Comparison of ENCODE assay signal across 9 cellular contexts in genomic region chr14:64654072-64654899, GRCh38. TPM values are rescaled to one million over a fixed set of nuclear protein-coding genes. Genes with fewer than 3 reads are reported as not detected.
DNase-seq lines count a peak whose midpoint lies in the region; ATAC-seq, FAIRE-seq and TF ChIP-seq lines count a peak whose summit lies in the region.
"Had no signal": no experiment of that assay in that cellular context is flagged by ENCODE, and none has a peak within 500 bp of the region (broad histone marks: within the 10 kb centered on the region; RNA-seq: fewer than 3 reads in every experiment).

No MANE protein-coding gene starts in this region.

- TF ChIP-seq CTCF in bronchial epithelial cell (IDR thresholded peaks at IDR 0.05; ENCODE audit: insufficient read depth, low read length, severe bottlenecking) (no peak), mucosa of descending colon (IDR thresholded peaks at IDR 0.05) (no peak), RWPE1 (conservative IDR thresholded peaks at IDR 0.05; ENCODE audit: low read depth) (no peak)

- no peaks in the 10 kb centered on the region for H3K4me1 ChIP-seq in mucosa of descending colon (ENCODE audit: low read depth)
- no peaks in the 10 kb centered on the region for H3K4me1 ChIP-seq in CD4-positive, alpha-beta memory T cell (ENCODE audit: insufficient read depth, low read length)

- peaks cover 4 to 12% of the 10 kb centered on the region in 2 donors for H3K27me3 Mint-ChIP-seq in CD4-positive, alpha-beta memory T cell

- H3K4me3 ChIP-seq in bronchial epithelial cell (ENCODE audit: low read depth, low read length) (no peak overlapping the region), mucosa of descending colon (no peak overlapping the region)
- H3K4me3 ChIP-seq in CD4-positive, alpha-beta memory T cell (ENCODE audit: low read length in 2 of 2): no peak overlapping the region

- CTCF ChIA-PET in RWPE1 (lab: Yijun Ruan, JAX): interaction anchor here (0.6 to 1.4 kb wide), 3 partner anchors 17 to 169 kb away, joined by 3 read pairs; no protein-coding TSS in a partner anchor
- CTCF ChIA-PET in CD4-positive, alpha-beta memory T cell (lab: Charles Lee; ENCODE audit: partially characterized antibody): interaction anchor here (1.5 to 3.0 kb wide), 2 partner anchors 16 to 18 kb away, joined by 4 to 17 read pairs; no protein-coding TSS in a partner anchor

- no peaks in the 10 kb centered on the region for H3K27me3 ChIP-seq in bronchial epithelial cell (ENCODE audit: control insufficient read depth, insufficient read depth, low read length)
- H3K27me3 ChIP-seq in CD4-positive, alpha-beta memory T cell (ENCODE audit: insufficient read depth, low read length): no peaks in the 10 kb centered on the region

- H3K9me3 Mint-ChIP-seq in CD4-positive, alpha-beta memory T cell: no peaks in the 10 kb centered on the region

- H3K36me3 Mint-ChIP-seq in CD4-positive, alpha-beta memory T cell: no peaks in the 10 kb centered on the region
- H3K36me3 Mint-ChIP-seq: brain had no signal

- DNase-seq in Daoy (ENCODE audit: low read depth) (peak; percentile 89), M059J (ENCODE audit: low read depth) (peak; percentile 78), bronchial epithelial cell (ENCODE audit: low read depth) (peak; percentile 86), mucosa of descending colon (no peak), RWPE1 (ENCODE audit: low spot score) (no peak), NCI-H128 (lab: John Stamatoyannopoulos, UW; ENCODE audit: unreplicated experiment) (no peak), ureter (ENCODE audit: low spot score) (no peak)
- DNase-seq in CD4-positive, alpha-beta memory T cell: no peak

- no peak overlapping the region for H3K27ac Mint-ChIP-seq in CD4-positive, alpha-beta memory T cell
- H3K27ac Mint-ChIP-seq: brain had no signal

- H3K9me3 ChIP-seq in mucosa of descending colon: no peaks in the 10 kb centered on the region
- no peaks in the 10 kb centered on the region for H3K9me3 ChIP-seq in CD4-positive, alpha-beta memory T cell (ENCODE audit: control insufficient read depth in 1 of 2, low read length in 2 of 2)

- no peak overlapping the region for H3K4me3 Mint-ChIP-seq in CD4-positive, alpha-beta memory T cell
- H3K4me3 Mint-ChIP-seq: brain had no signal

- H3K27ac ChIP-seq in RWPE1: no peak overlapping the region
- no peak overlapping the region for H3K27ac ChIP-seq in CD4-positive, alpha-beta memory T cell (ENCODE audit: low read depth, low read length)

- no peak for FAIRE-seq in bronchial epithelial cell (lab: Jason Lieb, UNC)

- no peaks in the 10 kb centered on the region for H3K36me3 ChIP-seq in bronchial epithelial cell (ENCODE audit: control insufficient read depth, insufficient read depth, low read length)
- no peaks in the 10 kb centered on the region for H3K36me3 ChIP-seq in mucosa of descending colon (ENCODE audit: low read depth)
- H3K36me3 ChIP-seq in CD4-positive, alpha-beta memory T cell (ENCODE audit: insufficient read depth, low read length): no peaks in the 10 kb centered on the region

- POLR2A ChIA-PET in RWPE1 (lab: Yijun Ruan, JAX; ENCODE audit: low non-redundant PET): no interaction called here
- POLR2A ChIA-PET in CD4-positive, alpha-beta memory T cell (lab: Charles Lee; ENCODE audit: partially characterized antibody): no interaction called here

- intact Hi-C loops in mucosa of descending colon (cut with DNase I, micrococcal nuclease): no loop called here
- intact Hi-C loops in CD4-positive, alpha-beta memory T cell (cut with micrococcal nuclease): no loop called here

- peaks cover 6 to 13% (median 9%) of the 10 kb centered on the region in 4 donors for H3K4me1 Mint-ChIP-seq in CD4-positive, alpha-beta memory T cell
- H3K4me1 Mint-ChIP-seq: brain had no signal

- peak; percentile 81 for ATAC-seq in mucosa of descending colon

RNA-seq across cellular contexts. Expression of gene PLEKHG3, which starts 49.9 kb away (rescaled TPM):
- total RNA-seq in Daoy (2014; rRNA removed; shearing (Covaris generic)): 21.8 and 30.9 TPM in 2 replicates
- total RNA-seq in M059J (2014; rRNA removed; shearing (Covaris generic)): 6.8 and 13.8 TPM in 2 replicates
- 32.4 and 35.8 TPM in 2 replicates for total RNA-seq in bronchial epithelial cell
- total RNA-seq in mucosa of descending colon: 10 to 100 TPM; 72.0 to 96.6 (median 91.4) TPM
- 10 to 100 TPM; 53.3 to 56.5 TPM for total RNA-seq in CD4-positive, alpha-beta memory T cell
- polyA plus RNA-seq in CD4-positive, alpha-beta memory T cell: 10 to 100 TPM; 10.8 to 62.6 TPM
- total RNA-seq in ureter: 111 TPM

Comparison
In these comparisons a context has a peak if more than half of its experiments do, and no peak if none do; other contexts are left out.
1. DNase-seq: peak in Daoy (single experiment), M059J (single experiment) and bronchial epithelial cell (single experiment); none in mucosa of descending colon (0 of 3), RWPE1 (single experiment), CD4-positive, alpha-beta memory T cell (0 of 5), NCI-H128 (single experiment) and ureter (single experiment).